Comparison of ENCODE assay signal across 20 cellular contexts in the genomic region with DNA sequence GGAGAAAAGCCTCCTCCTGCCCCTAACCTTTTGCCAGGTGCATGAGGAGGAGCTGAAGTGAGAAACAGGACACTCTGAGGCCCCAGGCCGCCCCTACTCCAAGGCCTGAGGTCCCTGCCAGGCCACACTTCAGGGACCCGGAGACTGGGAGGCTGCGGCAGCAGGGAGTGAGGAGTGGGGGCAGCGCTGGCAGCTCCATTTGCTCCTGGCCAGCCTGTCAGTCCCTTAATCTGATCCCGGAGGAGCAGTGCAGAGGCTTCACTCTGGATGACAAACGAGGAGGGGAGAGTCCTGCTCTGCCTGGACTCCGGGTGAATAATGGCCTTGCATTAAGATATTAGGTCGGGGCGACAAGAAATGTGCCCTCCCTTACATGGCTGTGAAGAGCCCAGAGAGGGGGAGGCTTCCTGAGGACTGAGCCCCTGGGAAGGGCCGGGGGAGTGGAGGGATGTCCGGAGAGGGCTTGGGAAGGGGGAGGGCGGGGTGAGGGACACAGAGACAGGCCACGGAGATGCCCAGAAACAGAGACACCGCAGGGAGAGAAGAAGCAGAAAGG. TPM values are rescaled to one million over a fixed set of nuclear protein-coding genes. Genes with fewer than 3 reads are reported as not detected.
DNase-seq lines count a peak whose midpoint lies in the region; ATAC-seq and TF ChIP-seq lines count a peak whose summit lies in the region.
"Had no signal": no experiment of that assay in that cellular context is flagged by ENCODE, and none has a peak within 500 bp of the region (broad histone marks: within the 10 kb centered on the region; RNA-seq: fewer than 3 reads in every experiment).

No MANE protein-coding gene starts in this region.

- H3K79me1 ChIP-seq in neuronal stem cell (ENCODE audit: low read depth, low read length), result no peaks in the 10 kb centered on the region

- H3K4me1 ChIP-seq in GM23338 (ENCODE audit: insufficient read depth) (peaks cover 21% of the 10 kb centered on the region; the same call in 1 of the 2 replicates), SK-N-SH (ENCODE audit: control insufficient read depth in 1 of 2, insufficient read depth in 2 of 2, low read depth in 1 of 2, low read length in 1 of 2) (peaks cover 0 to 45% of the 10 kb centered on the region in 2 experiments; a peak in 1 of 4 replicates), neuronal stem cell (ENCODE audit: control insufficient read depth in 2 of 2, insufficient read depth in 1 of 2, low read depth in 1 of 2, low read length in 2 of 2) (peaks cover 21 to 22% of the 10 kb centered on the region in 2 donors)

- ATAC-seq in GM23338 (peak; percentile 4; the same call in 2 of the 3 replicates), GM18858 (IDR thresholded peaks at IDR 0.05; ENCODE audit: unreplicated experiment) (no peak)

- H3K18ac ChIP-seq in neuronal stem cell (ENCODE audit: low read length), result peak overlapping the region; percentile 84

- H3K9me3 ChIP-seq in SK-N-SH (no peaks in the 10 kb centered on the region), neuronal stem cell (replicated peaks in 1 of 2; ENCODE audit: control insufficient read depth in 2 of 2, insufficient read depth in 1 of 2, low read depth in 1 of 2, low read length in 2 of 2) (peaks cover 0 to 3% of the 10 kb centered on the region in 2 donors)
- H3K9me3 ChIP-seq: BLaER1, SJCRH30 had no signal

- no peaks in the 10 kb centered on the region for H3K36me3 ChIP-seq in GM23338 (ENCODE audit: insufficient read depth)
- no peaks in the 10 kb centered on the region for H3K36me3 ChIP-seq in SK-N-SH (replicated peaks in 1 of 2; ENCODE audit: control insufficient read depth in 1 of 2, insufficient read depth in 2 of 2, low read length in 1 of 2)
- H3K36me3 ChIP-seq in neuronal stem cell (replicated peaks in 1 of 2; ENCODE audit: control insufficient read depth in 2 of 2, insufficient read depth in 2 of 2, low read length in 2 of 2), result no peaks in the 10 kb centered on the region
- H3K36me3 ChIP-seq: BLaER1, SJCRH30 had no signal

- TF ChIP-seq CTCF in GM23338 (conservative IDR thresholded peaks at IDR 0.05; ENCODE audit: low read depth in 2 of 2), result no peak
- no peak for TF ChIP-seq CTCF in SK-N-SH (IDR thresholded peaks at IDR 0.05)

- H3K79me2 ChIP-seq in GM23338 (replicated peaks; ENCODE audit: insufficient read depth) (no peaks in the 10 kb centered on the region), SK-N-SH (ENCODE audit: insufficient read depth) (no peaks in the 10 kb centered on the region)

- H3K9ac ChIP-seq in SK-N-SH (no peak overlapping the region), neuronal stem cell (ENCODE audit: low read depth, low read length, poor library complexity) (peak overlapping the region; percentile 35)
- H3K9ac ChIP-seq: BLaER1, KMS-11 had no signal

- POLR2A ChIA-PET in SK-N-SH (lab: Yijun Ruan, JAX), result no interaction called here

- H3K4me2 ChIP-seq in GM23338, result peak overlapping the region; percentile 51; the same call in 1 of the 2 replicates
- H3K4me2 ChIP-seq in SK-N-SH, result no peak overlapping the region
- H3K4me2 ChIP-seq in neuronal stem cell (ENCODE audit: insufficient read depth, low read length, poor library complexity, severe bottlenecking), result peak overlapping the region; percentile 19
- H3K4me2 ChIP-seq: BLaER1, KMS-11 had no signal

- H3K4me3 ChIP-seq in GM23338 (peak overlapping the region; percentile 20; the same call in 1 of the 2 replicates), SK-N-SH (ENCODE audit: low read depth in 2 of 2, low read length in 1 of 2) (no peak overlapping the region), neuronal stem cell (ENCODE audit: low read length in 2 of 2) (no peak overlapping the region)
- H3K4me3 ChIP-seq: BLaER1, SJCRH30 had no signal

- no peak for TF ChIP-seq EP300 in SK-N-SH (IDR thresholded peaks at IDR 0.05; ENCODE audit: borderline replicate concordance in 1 of 2, low read depth in 1 of 2, low read length in 1 of 2)

- H3K27me3 Mint-ChIP-seq in GM23338 (ENCODE audit: insufficient read depth, low read depth, poor library complexity), result peaks cover 63% of the 10 kb centered on the region

- no peak overlapping the region for H3K14ac ChIP-seq in neuronal stem cell (ENCODE audit: low read length)

- no peaks in the 10 kb centered on the region for H3K36me3 Mint-ChIP-seq in GM23338 (ENCODE audit: low read depth)

- H2BK12ac ChIP-seq in neuronal stem cell (ENCODE audit: low read length), result no peak overlapping the region

- 28% methylated on average over 11 of the region's 14 CpGs for WGBS in SK-N-SH (ENCODE audit: low lambda C conversion rate)
- WGBS in neuronal stem cell (ENCODE audit: extremely low coverage in 2 of 2, insufficient read length in 2 of 2, insufficient replicate concordance in 1 of 2), 2 donors, result no CpG with 5 or more reads among the region's 14 CpGs

- CTCF ChIA-PET in SK-N-SH (lab: Yijun Ruan, JAX), result interaction anchor here (0.7 to 3.1 kb wide), 3 partner anchors 16 to 59 kb away, joined by 3 to 11 read pairs (median 4); no protein-coding TSS in a partner anchor

- no peak overlapping the region for H4K8ac ChIP-seq in neuronal stem cell (ENCODE audit: low read depth, low read length)

- H3K4ac ChIP-seq in neuronal stem cell (ENCODE audit: low read length), result no peak overlapping the region

- DNase-seq in GM23338 (ENCODE audit: low spot score), result no peak
- peak; percentile 82 for DNase-seq in SK-N-SH
- DNase-seq in left kidney (ENCODE audit: low read depth, low spot score), result peak; percentile 96
- no peak for DNase-seq in neuronal stem cell (ENCODE audit: low spot score)
- no peak for DNase-seq in iPS-NIHi7 (ENCODE audit: extremely low spot score)
- no peak for DNase-seq in ecto neural progenitor cell (ENCODE audit: low spot score)
- DNase-seq: DMS153, GF-D8, NCI-H187 treated with DMSO at 0.1 percent for 48 hours, NCI-H226, NCI-H524, SJCRH30 had no signal

- no peaks in the 10 kb centered on the region; the same call in 1 of the 2 replicates for H3F3A ChIP-seq in GM23338 (replicated peaks; ENCODE audit: low read depth)
- no peaks in the 10 kb centered on the region for H3F3A ChIP-seq in SK-N-SH (replicated peaks; ENCODE audit: insufficient read depth)

- H4K91ac ChIP-seq in neuronal stem cell (ENCODE audit: low read depth, low read length, poor library complexity), result no peak overlapping the region

- no peaks in the 10 kb centered on the region for H3K9me3 Mint-ChIP-seq in GM23338

- no peak for TF ChIP-seq RAD21 in SK-N-SH (IDR thresholded peaks at IDR 0.05; ENCODE audit: low read length)

- no peak overlapping the region for H2BK120ac ChIP-seq in neuronal stem cell (ENCODE audit: low read depth, low read length)

- peaks cover 30% of the 10 kb centered on the region for H3K4me1 Mint-ChIP-seq in GM23338

- peak overlapping the region; percentile 48 for H2AK5ac ChIP-seq in neuronal stem cell (ENCODE audit: low read depth, low read length)

- H3K27me3 ChIP-seq in GM23338 (ENCODE audit: insufficient read depth) (peaks cover 46% of the 10 kb centered on the region), SK-N-SH (ENCODE audit: insufficient read depth) (peaks cover 23% of the 10 kb centered on the region), neuronal stem cell (ENCODE audit: control insufficient read depth in 3 of 3, insufficient read depth in 3 of 3, low read depth in 1 of 3, low read length in 3 of 3) (peaks cover 11 to 78% (median 28%) of the 10 kb centered on the region in 3 experiments)

- H3K27ac Mint-ChIP-seq in GM23338, result no peak overlapping the region
- H3K27ac Mint-ChIP-seq: CD4-positive, alpha-beta memory T cell had no signal

- no peak overlapping the region for H3K23ac ChIP-seq in neuronal stem cell (ENCODE audit: low read depth, low read length, poor library complexity)

- H2BK5ac ChIP-seq in neuronal stem cell (ENCODE audit: low read length), result peak overlapping the region; percentile 42

- peak overlapping the region; percentile 34; the same call in 1 of the 3 replicates for H3K4me3 Mint-ChIP-seq in GM23338
- H3K4me3 Mint-ChIP-seq: CD4-positive, alpha-beta memory T cell had no signal

- H2AFZ ChIP-seq in GM23338 (0 out of 2 replicates have a peak overlapping the region, but pooled peaks have one; percentile 52), SK-N-SH (ENCODE audit: low read depth) (no peak overlapping the region), neuronal stem cell (ENCODE audit: low read length) (peak overlapping the region; percentile 83)

- H3K9me2 ChIP-seq in GM23338 (ENCODE audit: insufficient read depth) (no peaks in the 10 kb centered on the region), SK-N-SH (no peaks in the 10 kb centered on the region)

- H4K20me1 ChIP-seq in GM23338 (replicated peaks; ENCODE audit: insufficient read depth) (no peaks in the 10 kb centered on the region), SK-N-SH (ENCODE audit: insufficient read depth) (no peaks in the 10 kb centered on the region)

- no peak overlapping the region for H3K27ac ChIP-seq in GM23338 (ENCODE audit: low read depth)
- peak overlapping the region in 1 of 2 experiments; percentile 26; a peak in 1 of 4 replicates for H3K27ac ChIP-seq in SK-N-SH (ENCODE audit: low read depth in 2 of 2, low read length in 1 of 2)
- no peak overlapping the region for H3K27ac ChIP-seq in neuronal stem cell (replicated peaks; ENCODE audit: low read length)
- H3K27ac ChIP-seq: BLaER1, HL-60, KMS-11, SJCRH30 had no signal

- peak overlapping the region; percentile 21 for H2BK15ac ChIP-seq in neuronal stem cell (ENCODE audit: low read length)

RNA-seq across cellular contexts. Expression of a gene that starts 14.3 kb away (rescaled TPM):
- 0.31 TPM in 1 of 2 replicates, not detected in the other for total RNA-seq in GM23338 (2014; rRNA removed; shearing (Covaris generic))
- polyA plus RNA-seq in GM23338 (2016; fragmentation: Nextera tagmentation; extraction: Ambion mirVana) (0.27 TPM in 1 of 2 replicates, not detected in the other), SK-N-SH (2012; rRNA removed) (not detected in 2 replicates)
- polyA plus RNA-seq in SK-N-SH (2012; cell fraction: cytosol; rRNA removed), result not detected in 2 replicates
- polyA plus RNA-seq in SK-N-SH (2012; cell fraction: nucleus; rRNA removed), result not detected in 2 replicates
- not detected for polyA plus RNA-seq in neuronal stem cell (2013, experiment 1 of 2)
- not detected for polyA plus RNA-seq in neuronal stem cell (2013, experiment 2 of 2)
- total RNA-seq: A172; CD4-positive, alpha-beta memory T cell; H4; HT1080 had no signal
- polyA plus RNA-seq: CD4-positive, alpha-beta memory T cell had no signal

RNA-seq across cellular contexts. Expression of a gene that starts 18.2 kb away (rescaled TPM):
- total RNA-seq in GM23338 (2014; rRNA removed; shearing (Covaris generic)), result 17.5 and 18.0 TPM in 2 replicates
- polyA plus RNA-seq in GM23338 (2016; fragmentation: Nextera tagmentation; extraction: Ambion mirVana) (6.7 and 9.3 TPM in 2 replicates), SK-N-SH (2012; rRNA removed) (not detected in 2 replicates)
- polyA plus RNA-seq in SK-N-SH (2012; cell fraction: cytosol; rRNA removed), result 0.03 TPM in 1 of 2 replicates, not detected in the other
- not detected in 2 replicates for polyA plus RNA-seq in SK-N-SH (2012; cell fraction: nucleus; rRNA removed)
- 8.2 TPM for polyA plus RNA-seq in neuronal stem cell (2013, experiment 1 of 2)
- polyA plus RNA-seq in neuronal stem cell (2013, experiment 2 of 2), result 7.9 TPM
- total RNA-seq: A172; CD4-positive, alpha-beta memory T cell; H4; HT1080; SJCRH30 had no signal
- polyA plus RNA-seq: CD4-positive, alpha-beta memory T cell had no signal

RNA-seq across cellular contexts. Expression of a gene that starts 20.1 kb away (rescaled TPM):
- 0.10 TPM in 1 of 2 replicates, not detected in the other for total RNA-seq in GM23338 (2014; rRNA removed; shearing (Covaris generic))
- polyA plus RNA-seq in GM23338 (2016; fragmentation: Nextera tagmentation; extraction: Ambion mirVana), result 0.11 TPM in 1 of 2 replicates, not detected in the other
- 0.12 TPM in 1 of 2 replicates, not detected in the other for polyA plus RNA-seq in SK-N-SH (2012; rRNA removed)
- not detected in 2 replicates for polyA plus RNA-seq in SK-N-SH (2012; cell fraction: cytosol; rRNA removed)
- 0.06 TPM in 1 of 2 replicates, not detected in the other for polyA plus RNA-seq in SK-N-SH (2012; cell fraction: nucleus; rRNA removed)
- 0.18 TPM for polyA plus RNA-seq in neuronal stem cell (2013, experiment 1 of 2)
- 0.14 TPM for polyA plus RNA-seq in neuronal stem cell (2013, experiment 2 of 2)
- total RNA-seq: A172; CD4-positive, alpha-beta memory T cell; H4; HT1080 had no signal
- polyA plus RNA-seq: CD4-positive, alpha-beta memory T cell had no signal

RNA-seq across cellular contexts. Expression of a gene that starts 33.6 kb away (rescaled TPM):
- total RNA-seq in GM23338 (2014; rRNA removed; shearing (Covaris generic)), result not detected in 2 replicates
- polyA plus RNA-seq in GM23338 (2016; fragmentation: Nextera tagmentation; extraction: Ambion mirVana) (not detected in 2 replicates), SK-N-SH (2012; rRNA removed) (not detected in 2 replicates)
- polyA plus RNA-seq in SK-N-SH (2012; cell fraction: cytosol; rRNA removed), result not detected in 2 replicates
- not detected in 2 replicates for polyA plus RNA-seq in SK-N-SH (2012; cell fraction: nucleus; rRNA removed)
- not detected for polyA plus RNA-seq in neuronal stem cell (2013, experiment 1 of 2)
- polyA plus RNA-seq in neuronal stem cell (2013, experiment 2 of 2), result not detected
- total RNA-seq: A172; CD4-positive, alpha-beta memory T cell; H4; HT1080 had no signal
- polyA plus RNA-seq: CD4-positive, alpha-beta memory T cell had no signal

RNA-seq across cellular contexts. Expression of a gene that starts 44.5 kb away (rescaled TPM):
- 6.1 and 7.6 TPM in 2 replicates for total RNA-seq in GM23338 (2014; rRNA removed; shearing (Covaris generic))
- polyA plus RNA-seq in GM23338 (2016; fragmentation: Nextera tagmentation; extraction: Ambion mirVana), result 6.6 and 9.3 TPM in 2 replicates
- polyA plus RNA-seq in SK-N-SH (2012; rRNA removed), result 4.6 and 7.0 TPM in 2 replicates
- polyA plus RNA-seq in SK-N-SH (2012; cell fraction: cytosol; rRNA removed), result 5.5 and 6.1 TPM in 2 replicates
- 9.0 and 11.7 TPM in 2 replicates for polyA plus RNA-seq in SK-N-SH (2012; cell fraction: nucleus; rRNA removed)
- 10.3 TPM for polyA plus RNA-seq in neuronal stem cell (2013, experiment 1 of 2)
- polyA plus RNA-seq in neuronal stem cell (2013, experiment 2 of 2), result 10.3 TPM

Comparison
In these comparisons a context has a peak if more than half of its experiments do, and no peak if none do; other contexts are left out.
1. DNase-seq: peak in SK-N-SH (single experiment) and left kidney (single experiment); none in GM23338 (single experiment), neuronal stem cell (single experiment), iPS-NIHi7 (single experiment) and ecto neural progenitor cell (single experiment).